Comparison of ENCODE assay signal across 9 cellular contexts in the genomic region with DNA sequence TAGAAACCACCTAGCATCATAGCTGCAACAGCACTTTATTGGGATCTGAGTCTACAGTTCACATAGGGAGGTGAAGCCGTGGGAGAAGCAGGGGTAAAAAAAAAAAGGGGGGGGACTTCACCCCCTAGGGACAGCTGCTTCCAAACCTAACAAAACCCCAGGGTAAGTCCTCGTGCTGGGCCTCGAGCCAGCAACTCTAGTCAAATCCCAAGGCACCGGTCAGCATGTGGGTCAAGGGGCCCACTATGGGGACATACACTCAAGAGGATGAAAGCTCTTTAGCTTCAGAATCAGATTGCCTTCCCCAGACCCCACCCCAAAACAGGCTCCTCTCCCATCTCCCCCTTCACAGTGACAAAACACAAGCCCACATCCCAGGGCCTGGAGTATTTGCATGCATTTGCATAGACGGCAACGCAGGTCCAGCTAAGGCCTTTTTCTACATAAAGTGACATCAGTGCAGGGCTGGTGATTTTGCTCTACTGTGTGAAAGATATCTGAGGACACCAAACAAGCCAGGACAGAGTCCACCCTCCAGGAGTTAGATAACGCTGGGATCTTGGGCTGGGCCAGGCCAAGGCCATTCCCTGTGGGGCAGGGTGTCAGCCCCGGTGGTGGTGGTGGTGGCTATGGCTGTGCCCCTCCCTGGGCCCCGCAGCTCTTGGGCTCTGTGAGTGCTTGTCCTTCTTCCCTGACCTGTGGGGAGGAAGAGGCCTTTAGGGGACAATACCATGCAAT. TPM values are rescaled to one million over a fixed set of nuclear protein-coding genes. Genes with fewer than 3 reads are reported as not detected.
DNase-seq lines count a peak whose midpoint lies in the region; ATAC-seq and TF ChIP-seq lines count a peak whose summit lies in the region.
"Had no signal": no experiment of that assay in that cellular context is flagged by ENCODE, and none has a peak within 500 bp of the region (broad histone marks: within the 10 kb centered on the region; RNA-seq: fewer than 3 reads in every experiment).

No MANE protein-coding gene starts in this region.

- no peak for ATAC-seq in T-cell (replicated peaks in 1 of 4)
- ATAC-seq in stimulated activated naive B cell treated with anti-CD40 and anti-IgM and Interleukin-4, amounts not matched to agents 10 μg/mL and 1 μg/mL and 100 μg/mL, for 72 hours (replicated peaks) = no peak

- no peaks in the 10 kb centered on the region for H4K20me1 ChIP-seq in KMS-11 (ENCODE audit: insufficient read depth)

- no peaks in the 10 kb centered on the region for H3K9me3 ChIP-seq in right atrium auricular region

- H3K27ac ChIP-seq in KMS-11 (peak overlapping the region; percentile 84), right atrium auricular region (peak overlapping the region; percentile 60 to 66)

- H3K4me3 ChIP-seq in KMS-11 (IDR thresholded peaks at IDR 0.05; ENCODE audit: insufficient read depth, low read depth, low read length) = no peak overlapping the region
- H3K4me3 ChIP-seq in right atrium auricular region = no peak overlapping the region

- POLR2A ChIA-PET in T-cell (lab: Charles Lee) = interaction anchor here (0.6 to 1.3 kb wide), 5 partner anchors 9 to 29 kb away, joined by 3 to 4 read pairs (median 3); partner anchors contain the start of gene PBXIP1 (in 1 of the 2)

- no peaks in the 10 kb centered on the region for H3K79me2 ChIP-seq in KMS-11 (ENCODE audit: insufficient read depth, low read depth)
- H3K79me2 ChIP-seq: parathyroid adenoma had no signal

- H3K4me1 ChIP-seq in KMS-11 (ENCODE audit: low read depth, poor library complexity, severe bottlenecking) (peaks cover 93% of the 10 kb centered on the region), right atrium auricular region (peaks cover 0 to 48% of the 10 kb centered on the region in 2 donors)

- CTCF ChIA-PET in T-cell (lab: Charles Lee) = interaction anchor here in 1 of 2 donors (0.6 to 1.1 kb wide), 4 partner anchors 10 to 101 kb away, joined by 3 read pairs; no protein-coding TSS in a partner anchor

- DNase-seq in T-cell = no peak
- DNase-seq in right atrium auricular region (ENCODE audit: low spot score) = no peak
- no peak for DNase-seq in stimulated activated naive B cell treated with anti-CD40 and anti-IgM and Interleukin-4, amounts not matched to agents 10 μg/mL and 1 μg/mL and 100 μg/mL, for 72 hours
- DNase-seq in NCI-H1092 (lab: John Stamatoyannopoulos, UW) = no peak
- DNase-seq in T-helper 9 cell = no peak
- no peak for DNase-seq in medulla oblongata (ENCODE audit: extremely low spot score)
- DNase-seq: effector CD4-positive, alpha-beta T cell had no signal

- peak overlapping the region; percentile 76 for H3K4me2 ChIP-seq in KMS-11

- TF ChIP-seq CTCF in KMS-11 (conservative IDR thresholded peaks at IDR 0.05; ENCODE audit: low read depth, low read length) (no peak), right atrium auricular region (IDR thresholded peaks at IDR 0.05) (no peak)

- H3K36me3 ChIP-seq in KMS-11 (ENCODE audit: insufficient read depth) (no peaks in the 10 kb centered on the region), right atrium auricular region (peaks cover 15% of the 10 kb centered on the region)

- peak overlapping the region; percentile 4; the same call in 1 of the 2 replicates for H2AFZ ChIP-seq in KMS-11 (ENCODE audit: low read depth)
- H2AFZ ChIP-seq: parathyroid adenoma had no signal

- H3K4me1 Mint-ChIP-seq in T-cell = peaks cover 56 to 64% (median 60%) of the 10 kb centered on the region in 3 donors
- peaks cover 45 to 58% of the 10 kb centered on the region in 2 donors for H3K4me1 Mint-ChIP-seq in stimulated activated naive B cell treated with anti-CD40 and anti-IgM and Interleukin-4, amounts not matched to agents 10 μg/mL and 1 μg/mL and 100 μg/mL, for 72 hours

- no peaks in the 10 kb centered on the region for H3K27me3 Mint-ChIP-seq in T-cell
- H3K27me3 Mint-ChIP-seq in stimulated activated naive B cell treated with anti-CD40 and anti-IgM and Interleukin-4, amounts not matched to agents 10 μg/mL and 1 μg/mL and 100 μg/mL, for 72 hours = no peaks in the 10 kb centered on the region

- H3K36me3 Mint-ChIP-seq in T-cell = peaks cover 14% of the 10 kb centered on the region
- H3K36me3 Mint-ChIP-seq in stimulated activated naive B cell treated with anti-CD40 and anti-IgM and Interleukin-4, amounts not matched to agents 10 μg/mL and 1 μg/mL and 100 μg/mL, for 72 hours = peaks cover 7 to 13% of the 10 kb centered on the region in 2 donors

- peak overlapping the region in 1 of 3 donors; percentile 58 for H3K4me3 Mint-ChIP-seq in T-cell
- no peak overlapping the region for H3K4me3 Mint-ChIP-seq in stimulated activated naive B cell treated with anti-CD40 and anti-IgM and Interleukin-4, amounts not matched to agents 10 μg/mL and 1 μg/mL and 100 μg/mL, for 72 hours

- peak overlapping the region; percentile 52; the same call in 1 of the 2 replicates for H3K9ac ChIP-seq in KMS-11
- H3K9ac ChIP-seq: parathyroid adenoma had no signal

- H3K27ac Mint-ChIP-seq in T-cell = peak overlapping the region; percentile 52 to 91
- peak overlapping the region; percentile 53 for H3K27ac Mint-ChIP-seq in stimulated activated naive B cell treated with anti-CD40 and anti-IgM and Interleukin-4, amounts not matched to agents 10 μg/mL and 1 μg/mL and 100 μg/mL, for 72 hours

- no peaks in the 10 kb centered on the region for H3K9me3 Mint-ChIP-seq in T-cell
- no peaks in the 10 kb centered on the region for H3K9me3 Mint-ChIP-seq in stimulated activated naive B cell treated with anti-CD40 and anti-IgM and Interleukin-4, amounts not matched to agents 10 μg/mL and 1 μg/mL and 100 μg/mL, for 72 hours

- H3K27me3 ChIP-seq in KMS-11 (ENCODE audit: insufficient read depth, low read depth) (no peaks in the 10 kb centered on the region), right atrium auricular region (no peaks in the 10 kb centered on the region)

RNA-seq across cellular contexts. Expression of gene PMVK, which starts 8.1 kb away (rescaled TPM):
- 10 to 100 TPM; 12.6 to 24.9 (median 22.4) TPM for total RNA-seq in T-cell
- total RNA-seq in right atrium auricular region = 10 to 100 TPM; 15.7 to 21.2 TPM

RNA-seq across cellular contexts. Expression of gene PBXIP1, which starts 11.3 kb away (rescaled TPM):
- total RNA-seq in T-cell (100 to 1,000 TPM; 299 to 450 (median 328) TPM), right atrium auricular region (100 to 1,000 TPM in 1 of 2 donors, 10 to 100 TPM in 1; 81.4 to 101 TPM)

RNA-seq across cellular contexts. Expression of gene PYGO2, which starts 17.0 kb away (rescaled TPM):
- total RNA-seq in T-cell = 10 to 100 TPM; 36.0 to 70.8 (median 68.5) TPM
- total RNA-seq in right atrium auricular region = 10 to 100 TPM; 13.9 to 18.4 TPM

RNA-seq across cellular contexts. Expression of gene SHC1, which starts 26.0 kb away (rescaled TPM):
- total RNA-seq in T-cell (10 to 100 TPM; 61.3 to 88.2 (median 76.8) TPM), right atrium auricular region (10 to 100 TPM; 69.5 to 80.5 TPM)

RNA-seq across cellular contexts. Expression of gene CKS1B, which starts 29.9 kb away (rescaled TPM):
- total RNA-seq in T-cell = 10 to 100 TPM in 4 of 5 donors, 1 to 10 TPM in 1; 7.9 to 11.8 (median 10.3) TPM
- total RNA-seq in right atrium auricular region = 10 to 100 TPM; 20.0 to 23.8 TPM
